15 cellular contexts compared by ENCODE assay signal in the genomic region with DNA sequence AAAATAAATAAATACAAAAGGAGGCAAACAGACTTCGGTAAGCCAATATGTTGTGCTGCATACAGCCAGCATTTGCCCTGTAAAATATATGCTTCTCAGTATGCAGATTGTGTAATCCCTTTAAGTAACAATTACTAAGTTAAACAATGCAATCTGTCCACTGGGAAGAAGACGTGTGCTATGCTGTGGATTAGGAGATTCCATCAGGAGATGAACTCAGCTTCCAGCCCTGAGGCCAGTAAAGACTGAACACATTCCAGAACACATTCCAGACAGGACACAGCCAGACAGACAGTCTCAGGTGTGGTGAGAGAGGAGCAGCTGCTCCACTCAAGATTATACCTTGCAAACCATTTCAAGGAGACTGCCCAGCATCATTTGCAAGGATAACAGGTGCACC.
DNase-seq lines count a peak whose midpoint lies in the region; ATAC-seq and TF ChIP-seq lines count a peak whose summit lies in the region.
"Had no signal": no experiment of that assay in that cellular context is flagged by ENCODE, and none has a peak within 500 bp of the region (broad histone marks: within the 10 kb centered on the region; RNA-seq: fewer than 3 reads in every experiment).

No MANE protein-coding gene starts in this region.

- peaks cover 26% of the 10 kb centered on the region for H3K36me3 Mint-ChIP-seq in mesothelial cell of epicardium
- no peaks in the 10 kb centered on the region for H3K36me3 Mint-ChIP-seq in stimulated activated effector memory CD8-positive, alpha-beta T cell treated with anti-CD3 and anti-CD28 coated beads, Interleukin-12 subunit alpha, Interleukin-12 subunit beta, amount 100 ng/mL, for 72 hours
- H3K36me3 Mint-ChIP-seq: activated naive CD8-positive, alpha-beta T cell treated with anti-CD3 and anti-CD28 coated beads, Interleukin-2, amount 10 ng/mL, durations not matched to agents 7 days and 5 days; naive thymus-derived CD4-positive, alpha-beta T cell had no signal

- no peak overlapping the region for H3K27ac ChIP-seq in mammary epithelial cell (ENCODE audit: insufficient read depth, low read depth, low read length)
- H3K27ac ChIP-seq: sigmoid colon, stomach had no signal

- no peak for TF ChIP-seq CTCF in mammary epithelial cell (conservative IDR thresholded peaks at IDR 0.05 in 1 of 2, IDR thresholded peaks at IDR 0.05 in 1 of 2; ENCODE audit: extremely low read depth in 1 of 2, insufficient read depth in 1 of 2, low read depth in 1 of 2, low read length in 2 of 2)
- TF ChIP-seq CTCF in mesothelial cell of epicardium (IDR thresholded peaks at IDR 0.05; ENCODE audit: unreplicated experiment), result no peak

- H3K9me3 Mint-ChIP-seq in mesothelial cell of epicardium, result no peaks in the 10 kb centered on the region
- H3K9me3 Mint-ChIP-seq in stimulated activated effector memory CD8-positive, alpha-beta T cell treated with anti-CD3 and anti-CD28 coated beads, Interleukin-12 subunit alpha, Interleukin-12 subunit beta, amount 100 ng/mL, for 72 hours, result peaks cover 18% of the 10 kb centered on the region
- H3K9me3 Mint-ChIP-seq: activated B cell treated with CpG ODN at 0.5 μM for 24 hours; activated naive CD8-positive, alpha-beta T cell treated with anti-CD3 and anti-CD28 coated beads, Interleukin-2, amount 10 ng/mL, durations not matched to agents 7 days and 5 days had no signal

- no peak overlapping the region for H3K4me2 ChIP-seq in mammary epithelial cell (ENCODE audit: insufficient read depth, low read depth, low read length)

- no peak overlapping the region for H2AFZ ChIP-seq in mammary epithelial cell (ENCODE audit: low read depth, low read length)

- no peak overlapping the region for H3K4me3 ChIP-seq in mammary epithelial cell (replicated peaks in 1 of 3; ENCODE audit: insufficient read depth in 1 of 3, low read depth in 2 of 3, low read length in 3 of 3)
- H3K4me3 ChIP-seq: sigmoid colon, stomach had no signal

- H3K4me1 Mint-ChIP-seq in mesothelial cell of epicardium, result peaks cover 49% of the 10 kb centered on the region
- H3K4me1 Mint-ChIP-seq in stimulated activated effector memory CD8-positive, alpha-beta T cell treated with anti-CD3 and anti-CD28 coated beads, Interleukin-12 subunit alpha, Interleukin-12 subunit beta, amount 100 ng/mL, for 72 hours, result no peaks in the 10 kb centered on the region
- H3K4me1 Mint-ChIP-seq: activated B cell treated with CpG ODN at 0.5 μM for 24 hours; activated naive CD8-positive, alpha-beta T cell treated with anti-CD3 and anti-CD28 coated beads, Interleukin-2, amount 10 ng/mL, durations not matched to agents 7 days and 5 days had no signal

- BruUV-seq in mammary epithelial cell (replicated peaks; lab: Mats Ljungman, UMichigan), result no TSS peak

- no peaks in the 10 kb centered on the region for H3K27me3 ChIP-seq in mammary epithelial cell (ENCODE audit: insufficient read depth, low read length)
- H3K27me3 ChIP-seq: sigmoid colon, stomach had no signal

- intact Hi-C loops in mammary epithelial cell (cut with micrococcal nuclease), result no loop called here

- H4K20me1 ChIP-seq in mammary epithelial cell (ENCODE audit: insufficient read depth, low read length), result no peaks in the 10 kb centered on the region

- no peak overlapping the region for H3K9ac ChIP-seq in mammary epithelial cell (ENCODE audit: insufficient read depth, low read length)

- H3K27ac Mint-ChIP-seq in mesothelial cell of epicardium, result peak overlapping the region; percentile 82
- H3K27ac Mint-ChIP-seq in stimulated activated effector memory CD8-positive, alpha-beta T cell treated with anti-CD3 and anti-CD28 coated beads, Interleukin-12 subunit alpha, Interleukin-12 subunit beta, amount 100 ng/mL, for 72 hours, result no peak overlapping the region
- H3K27ac Mint-ChIP-seq: activated B cell treated with CpG ODN at 0.5 μM for 24 hours; activated naive CD8-positive, alpha-beta T cell treated with anti-CD3 and anti-CD28 coated beads, Interleukin-2, amount 10 ng/mL, durations not matched to agents 7 days and 5 days; naive thymus-derived CD4-positive, alpha-beta T cell had no signal

- H3K9me3 ChIP-seq in mammary epithelial cell (replicated peaks; ENCODE audit: insufficient read depth, low read length), result no peaks in the 10 kb centered on the region
- H3K9me3 ChIP-seq: sigmoid colon, stomach had no signal

- CTCF ChIA-PET in mammary epithelial cell (lab: Charles Lee; ENCODE audit: low non-redundant PET), result no interaction called here

- H3K4me1 ChIP-seq in mammary epithelial cell (ENCODE audit: insufficient read depth, low read length), result peaks cover 7% of the 10 kb centered on the region
- H3K4me1 ChIP-seq: stomach had no signal

- in situ Hi-C loops in mammary epithelial cell (cut with MboI; ENCODE audit: low sequenced_read_pairs in 2 of 2), result no loop called here

- no peaks in the 10 kb centered on the region for H3K79me2 ChIP-seq in mammary epithelial cell (ENCODE audit: insufficient read depth, low read length)

- DNase-seq in EL, result peak; percentile 53
- DNase-seq in M059J (ENCODE audit: low read depth), result peak; percentile 55
- peak; percentile 64 for DNase-seq in mammary epithelial cell
- no peak for DNase-seq in mesothelial cell of epicardium (ENCODE audit: low spot score in 2 of 2, unreplicated experiment in 2 of 2)
- no peak for DNase-seq in NCI-H1048 (lab: John Stamatoyannopoulos, UW)
- no peak for DNase-seq in stimulated activated effector memory CD8-positive, alpha-beta T cell treated with anti-CD3 and anti-CD28 coated beads, Interleukin-12 subunit alpha, Interleukin-12 subunit beta, amount 100 ng/mL, for 72 hours (ENCODE audit: low spot score in 2 of 2)
- DNase-seq in HCEC 1CT, result no peak
- no peak for DNase-seq in NCI-H1092 treated with DMSO at 0.1 percent for 48 hours (lab: John Stamatoyannopoulos, UW)
- DNase-seq: activated B cell treated with CpG ODN at 0.5 μM for 24 hours; activated naive CD8-positive, alpha-beta T cell treated with anti-CD3 and anti-CD28 coated beads, Interleukin-2, amount 10 ng/mL, durations not matched to agents 7 days and 5 days; naive thymus-derived CD4-positive, alpha-beta T cell; NCI-H1092; NK-92 treated with Interleukin-12 subunit alpha and Interleukin-12 subunit beta, amount 100 ng/mL, for 24 hours; sigmoid colon; stomach had no signal

- no peak overlapping the region for H3K4me3 Mint-ChIP-seq in mesothelial cell of epicardium
- H3K4me3 Mint-ChIP-seq in stimulated activated effector memory CD8-positive, alpha-beta T cell treated with anti-CD3 and anti-CD28 coated beads, Interleukin-12 subunit alpha, Interleukin-12 subunit beta, amount 100 ng/mL, for 72 hours, result no peak overlapping the region
- H3K4me3 Mint-ChIP-seq: activated B cell treated with CpG ODN at 0.5 μM for 24 hours; activated naive CD8-positive, alpha-beta T cell treated with anti-CD3 and anti-CD28 coated beads, Interleukin-2, amount 10 ng/mL, durations not matched to agents 7 days and 5 days; naive thymus-derived CD4-positive, alpha-beta T cell had no signal

- dilution Hi-C loops in mammary epithelial cell (cut with HindIII; ENCODE audit: low sequenced_read_pairs), result no loop called here

- ATAC-seq in stimulated activated effector memory CD8-positive, alpha-beta T cell treated with anti-CD3 and anti-CD28 coated beads, Interleukin-12 subunit alpha, Interleukin-12 subunit beta, amount 100 ng/mL, for 72 hours, result no peak
- ATAC-seq: naive thymus-derived CD4-positive, alpha-beta T cell had no signal

- H3K36me3 ChIP-seq in mammary epithelial cell (ENCODE audit: insufficient read depth, low read length), result no peaks in the 10 kb centered on the region

- no peaks in the 10 kb centered on the region for H3K27me3 Mint-ChIP-seq in mesothelial cell of epicardium (ENCODE audit: low read depth)
- H3K27me3 Mint-ChIP-seq: activated B cell treated with CpG ODN at 0.5 μM for 24 hours; activated naive CD8-positive, alpha-beta T cell treated with anti-CD3 and anti-CD28 coated beads, Interleukin-2, amount 10 ng/mL, durations not matched to agents 7 days and 5 days; naive thymus-derived CD4-positive, alpha-beta T cell had no signal

- 18% methylated on average over 2 of the region's 2 CpGs for WGBS in mammary epithelial cell (ENCODE audit: low coverage, missing lambda C conversion rate)

Comparison
In these comparisons a context has a peak if more than half of its experiments do, and no peak if none do; other contexts are left out.
1. DNase-seq: peak in EL (single experiment), M059J (single experiment) and mammary epithelial cell (single experiment); none in mesothelial cell of epicardium (0 of 2), NCI-H1048 (single experiment), stimulated activated effector memory CD8-positive, alpha-beta T cell treated with anti-CD3 and anti-CD28 coated beads, Interleukin-12 subunit alpha, Interleukin-12 subunit beta, amount 100 ng/mL, for 72 hours (0 of 2), HCEC 1CT (single experiment) and NCI-H1092 treated with DMSO at 0.1 percent for 48 hours (single experiment).